Comparison of ENCODE assay signal across 9 cellular contexts in the genomic region with DNA sequence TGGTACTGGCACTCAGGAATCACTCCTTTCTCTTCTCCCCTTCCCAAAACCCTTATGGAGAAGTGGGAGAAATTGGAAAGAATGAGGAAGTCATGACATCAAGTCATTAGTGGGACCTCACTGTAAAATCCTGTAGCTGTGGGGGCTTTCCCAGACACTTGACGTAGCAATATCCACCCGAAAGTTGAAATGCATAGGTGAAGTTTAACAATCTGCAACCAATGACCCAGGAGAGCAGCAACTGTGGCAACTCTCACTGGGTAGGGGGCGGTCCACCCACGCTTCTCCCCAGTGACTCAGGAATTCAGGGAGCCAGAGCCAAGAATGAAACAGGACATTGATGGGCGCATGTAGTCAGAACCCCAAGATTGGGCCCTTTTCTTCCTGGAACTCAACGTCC. TPM values are rescaled to one million over a fixed set of nuclear protein-coding genes. Genes with fewer than 3 reads are reported as not detected.
DNase-seq lines count a peak whose midpoint lies in the region; TF ChIP-seq lines count a peak whose summit lies in the region.
"Had no signal": no experiment of that assay in that cellular context is flagged by ENCODE, and none has a peak within 500 bp of the region (broad histone marks: within the 10 kb centered on the region; RNA-seq: fewer than 3 reads in every experiment).

No MANE protein-coding gene starts in this region.

- TF ChIP-seq CTCF in HEK293 (tag by site-specific recombination; IDR thresholded peaks at IDR 0.05) (no peak), brain (conservative IDR thresholded peaks at IDR 0.05) (no peak)

- peaks cover 84% of the 10 kb centered on the region for H3K4me1 Mint-ChIP-seq in brain
- H3K4me1 Mint-ChIP-seq in activated naive CD4-positive, alpha-beta T cell treated with anti-CD3 and anti-CD28 coated beads, Interleukin-2, amount 10 ng/mL, durations not matched to agents 7 days and 5 days: peaks cover 32% of the 10 kb centered on the region

- no peak overlapping the region for H3K4me3 ChIP-seq in HEK293 (ENCODE audit: low read depth, low read length)
- no peak overlapping the region for H3K4me3 ChIP-seq in skin epidermis

- POLR2A ChIA-PET in HEK293 (lab: Yijun Ruan, JAX): no interaction called here

- peak overlapping the region; percentile 71 to 96 (median 93) for H3K27ac Mint-ChIP-seq in brain
- H3K27ac Mint-ChIP-seq in activated naive CD4-positive, alpha-beta T cell treated with anti-CD3 and anti-CD28 coated beads, Interleukin-2, amount 10 ng/mL, durations not matched to agents 7 days and 5 days: no peak overlapping the region
- H3K27ac Mint-ChIP-seq: memory B cell had no signal

- H3K27ac ChIP-seq in HEK293 (ENCODE audit: extremely low read depth, low read depth, low read length) (no peak overlapping the region), skin epidermis (peak overlapping the region in 20 of 21 experiments; percentile 18 to 88 (median 76))

- H3K9me3 Mint-ChIP-seq in brain: peaks cover 0 to 3% (median 0%) of the 10 kb centered on the region in 5 experiments
- no peaks in the 10 kb centered on the region for H3K9me3 Mint-ChIP-seq in activated naive CD4-positive, alpha-beta T cell treated with anti-CD3 and anti-CD28 coated beads, Interleukin-2, amount 10 ng/mL, durations not matched to agents 7 days and 5 days
- H3K9me3 Mint-ChIP-seq: memory B cell had no signal

- DNase-seq in kidney tubule cell (ENCODE audit: low spot score): peak; percentile 75
- no peak for DNase-seq in foreskin melanocyte
- DNase-seq in RKO (ENCODE audit: low spot score): no peak
- no peak for DNase-seq in activated naive CD4-positive, alpha-beta T cell treated with anti-CD3 and anti-CD28 coated beads, Interleukin-2, amount 10 ng/mL, durations not matched to agents 7 days and 5 days
- no peak for DNase-seq in stimulated activated CD4-positive, alpha-beta T cell treated with anti-CD3 and anti-CD28 coated beads, Interleukin-4, amount 100 ng/mL, for 24 hours

- no peaks in the 10 kb centered on the region for H3K9me3 ChIP-seq in HEK293 (ENCODE audit: control insufficient read depth, insufficient read depth, low read depth, low read length)

- no peaks in the 10 kb centered on the region for H3K36me3 ChIP-seq in HEK293 (ENCODE audit: control insufficient read depth in 2 of 2, insufficient read depth in 1 of 2, low read length in 2 of 2)

- H3K36me3 Mint-ChIP-seq in brain: no peaks in the 10 kb centered on the region
- H3K36me3 Mint-ChIP-seq in activated naive CD4-positive, alpha-beta T cell treated with anti-CD3 and anti-CD28 coated beads, Interleukin-2, amount 10 ng/mL, durations not matched to agents 7 days and 5 days: no peaks in the 10 kb centered on the region
- H3K36me3 Mint-ChIP-seq: memory B cell had no signal

- CTCF ChIA-PET in HEK293 (lab: Yijun Ruan, JAX): interaction anchor here (0.6 to 0.9 kb wide), 2 partner anchors 45 to 242 kb away, joined by 3 to 5 read pairs; no protein-coding TSS in a partner anchor
- CTCF ChIA-PET in activated naive CD4-positive, alpha-beta T cell treated with anti-CD3 and anti-CD28 coated beads, Interleukin-2, amount 10 ng/mL, durations not matched to agents 7 days and 5 days (lab: Charles Lee): interaction anchor here (1.0 kb wide), 1 partner anchor 241 kb away, joined by 3 read pairs; no protein-coding TSS in a partner anchor

- H3K4me3 Mint-ChIP-seq in brain: peak overlapping the region; percentile 11 to 63 (median 53)
- H3K4me3 Mint-ChIP-seq in activated naive CD4-positive, alpha-beta T cell treated with anti-CD3 and anti-CD28 coated beads, Interleukin-2, amount 10 ng/mL, durations not matched to agents 7 days and 5 days: no peak overlapping the region
- H3K4me3 Mint-ChIP-seq: memory B cell had no signal

- peaks cover 4% of the 10 kb centered on the region for H3K27me3 Mint-ChIP-seq in brain
- H3K27me3 Mint-ChIP-seq in activated naive CD4-positive, alpha-beta T cell treated with anti-CD3 and anti-CD28 coated beads, Interleukin-2, amount 10 ng/mL, durations not matched to agents 7 days and 5 days: peaks cover 14% of the 10 kb centered on the region

- H3K4me1 ChIP-seq in HEK293 (ENCODE audit: control insufficient read depth, insufficient read depth, low read length): peaks cover 2% of the 10 kb centered on the region; the same call in 1 of the 2 replicates

TF ChIP-seq in HEK293, 187 proteins besides CTCF, POLR2A, EP300 and RAD21:
- TF ChIP-seq ZBTB8A (tag by site-specific recombination; IDR thresholded peaks at IDR 0.05): no peak
- no peak for TF ChIP-seq GLI2 (tag by site-specific recombination; IDR thresholded peaks at IDR 0.05; ENCODE audit: borderline replicate concordance, low read depth)
- TF ChIP-seq ZNF140 (tag by site-specific recombination; IDR thresholded peaks at IDR 0.05): no peak
- TF ChIP-seq ZNF391 (tag by site-specific recombination; IDR thresholded peaks at IDR 0.05; ENCODE audit: borderline replicate concordance, low read depth): no peak
- TF ChIP-seq SALL2 (tag by site-specific recombination; IDR thresholded peaks at IDR 0.05; ENCODE audit: borderline replicate concordance): no peak
- TF ChIP-seq ZFHX2 (tag by site-specific recombination; conservative IDR thresholded peaks at IDR 0.05): peak; percentile 74

RNA-seq across cellular contexts. Expression of a gene that starts 27.0 kb away (rescaled TPM):
- 0.19 TPM for polyA plus RNA-seq in brain (ENCODE audit: insufficient read depth, low read depth, low replicate concordance)
